11 cellular contexts compared by ENCODE assay signal in genomic region chr3:8529197-8529637, GRCh38. TPM values are rescaled to one million over a fixed set of nuclear protein-coding genes. Genes with fewer than 3 reads are reported as not detected.
A peak's percentile ranks its signal among the peaks of the same experiment; 100 is the strongest.
DNase-seq lines count a peak whose midpoint lies in the region; ATAC-seq, FAIRE-seq and TF ChIP-seq lines count a peak whose summit lies in the region.
"Had no signal": no experiment of that assay in that cellular context is flagged by ENCODE, and none has a peak within 500 bp of the region (broad histone marks: within the 10 kb centered on the region; RNA-seq: fewer than 3 reads in every experiment).

No MANE protein-coding gene starts in this region.

- TF ChIP-seq EP300 in K562 (IDR thresholded peaks at IDR 0.05; ENCODE audit: low read length): no peak

- intact Hi-C loops in K562 (cut with micrococcal nuclease): no loop called here
- intact Hi-C loops in activated CD8-positive, alpha-beta T cell treated with anti-CD3 and anti-CD28 coated beads for 36 hours (cut with micrococcal nuclease): no loop called here

- H3K27ac Mint-ChIP-seq in activated CD8-positive, alpha-beta T cell treated with anti-CD3 and anti-CD28 coated beads for 36 hours: no peak overlapping the region
- H3K27ac Mint-ChIP-seq: natural killer cell treated with Interleukin-12 subunit alpha and Interleukin-12 subunit beta and Interleukin-15 and Interleukin-18, amount 100 ng/mL, for 72 hours had no signal

- H3K4me1 ChIP-seq in K562 (replicated peaks in 1 of 2; ENCODE audit: control insufficient read depth in 2 of 2, insufficient read depth in 2 of 2, low read length in 2 of 2) (no peaks in the 10 kb centered on the region), hepatocyte (ENCODE audit: insufficient read depth) (peaks cover 40% of the 10 kb centered on the region)

- H3K27me3 ChIP-seq in K562 (ENCODE audit: control insufficient read depth in 2 of 2, insufficient read depth in 2 of 2, low read length in 2 of 2): peaks cover 0 to 15% of the 10 kb centered on the region in 2 experiments; a peak in 2 of 5 replicates
- H3K27me3 ChIP-seq in hepatocyte: no peaks in the 10 kb centered on the region

- no peak overlapping the region for H3K9ac ChIP-seq in K562 (ENCODE audit: insufficient read depth in 1 of 2, low read depth in 2 of 2, low read length in 2 of 2)

- FAIRE-seq in K562 (lab: Jason Lieb, UNC) (no peak), D721Med (lab: Jason Lieb, UNC) (no peak)

- H3K9me3 ChIP-seq in K562 (replicated peaks; ENCODE audit: control insufficient read depth, insufficient read depth, low read depth, low read length): no peaks in the 10 kb centered on the region
- H3K9me3 ChIP-seq in hepatocyte (ENCODE audit: low read depth): no peaks in the 10 kb centered on the region

- H2AFZ ChIP-seq in K562 (ENCODE audit: low read depth, low read length) (no peak overlapping the region), hepatocyte (no peak overlapping the region)

- TF ChIP-seq RAD21 in K562 (CRISPR knock-in tag; conservative IDR thresholded peaks at IDR 0.05 in 1 of 2, IDR thresholded peaks at IDR 0.05 in 1 of 2): no peak

- TF ChIP-seq CTCF in K562 (IDR thresholded peaks at IDR 0.05 in 2 of 3, conservative IDR thresholded peaks at IDR 0.05 in 1 of 3; ENCODE audit: insufficient read depth in 2 of 3, low read depth in 1 of 3, low read length in 3 of 3) (no peak), hepatocyte (IDR thresholded peaks at IDR 0.05; ENCODE audit: poor library complexity) (no peak), D721Med (IDR thresholded peaks at IDR 0.05; ENCODE audit: insufficient read depth, missing control alignments) (no peak)
- no peak for TF ChIP-seq CTCF in activated CD8-positive, alpha-beta T cell treated with anti-CD3 and anti-CD28 coated beads for 36 hours (IDR thresholded peaks at IDR 0.05)

- no peaks in the 10 kb centered on the region for H3K9me1 ChIP-seq in K562 (ENCODE audit: control insufficient read depth, insufficient read depth, low read length)

- peak; percentile 39 for DNase-seq in EL
- no peak for DNase-seq in K562 (ENCODE audit: extremely low read depth in 1 of 4, low spot score in 3 of 4)
- peak; percentile 60 for DNase-seq in hepatocyte (ENCODE audit: low spot score)
- peak; percentile 84 for DNase-seq in renal cortical epithelial cell (ENCODE audit: low read depth)
- DNase-seq in NCI-H69 (lab: John Stamatoyannopoulos, UW): no peak
- no peak for DNase-seq in D721Med (ENCODE audit: insufficient read length, low spot score)
- no peak for DNase-seq in activated CD8-positive, alpha-beta T cell treated with anti-CD3 and anti-CD28 coated beads for 36 hours
- DNase-seq: activated T-cell treated with anti-CD3 and anti-CD28 coated beads, Interleukin-2, amount 50 U/mL, for 1 hour; T-helper 1 cell had no signal

- no peaks in the 10 kb centered on the region for H3K9me3 Mint-ChIP-seq in activated CD8-positive, alpha-beta T cell treated with anti-CD3 and anti-CD28 coated beads for 36 hours
- H3K9me3 Mint-ChIP-seq: natural killer cell treated with Interleukin-12 subunit alpha and Interleukin-12 subunit beta and Interleukin-15 and Interleukin-18, amount 100 ng/mL, for 72 hours had no signal

- H3K79me2 ChIP-seq in K562 (ENCODE audit: control insufficient read depth, insufficient read depth, low read length) (no peaks in the 10 kb centered on the region), hepatocyte (peaks cover 21% of the 10 kb centered on the region)

- no peaks in the 10 kb centered on the region for H3K36me3 ChIP-seq in K562 (ENCODE audit: control insufficient read depth, insufficient read depth, low read length)
- no peaks in the 10 kb centered on the region for H3K36me3 ChIP-seq in hepatocyte (replicated peaks; ENCODE audit: insufficient read depth, low read depth)

- H3K4me1 Mint-ChIP-seq in activated CD8-positive, alpha-beta T cell treated with anti-CD3 and anti-CD28 coated beads for 36 hours (ENCODE audit: low read depth): no peaks in the 10 kb centered on the region

- POLR2A ChIA-PET in K562 (lab: Yijun Ruan, JAX): no interaction called here
- POLR2A ChIA-PET in activated CD8-positive, alpha-beta T cell treated with anti-CD3 and anti-CD28 coated beads for 36 hours (lab: Charles Lee): no interaction called here

- no peaks in the 10 kb centered on the region for H3K36me3 Mint-ChIP-seq in activated CD8-positive, alpha-beta T cell treated with anti-CD3 and anti-CD28 coated beads for 36 hours (ENCODE audit: low read depth)
- H3K36me3 Mint-ChIP-seq: natural killer cell treated with Interleukin-12 subunit alpha and Interleukin-12 subunit beta and Interleukin-15 and Interleukin-18, amount 100 ng/mL, for 72 hours had no signal

- no peak overlapping the region for H3K4me3 Mint-ChIP-seq in activated CD8-positive, alpha-beta T cell treated with anti-CD3 and anti-CD28 coated beads for 36 hours
- H3K4me3 Mint-ChIP-seq: natural killer cell treated with Interleukin-12 subunit alpha and Interleukin-12 subunit beta and Interleukin-15 and Interleukin-18, amount 100 ng/mL, for 72 hours had no signal

- no TSS peak for BruUV-seq in K562 (replicated peaks; lab: Mats Ljungman, UMichigan)

- H4K20me1 ChIP-seq in K562 (replicated peaks; ENCODE audit: control insufficient read depth, insufficient read depth, low read length) (no peaks in the 10 kb centered on the region), hepatocyte (ENCODE audit: insufficient read depth, poor library complexity, severe bottlenecking) (no peaks in the 10 kb centered on the region)

- H3K27ac ChIP-seq in K562 (ENCODE audit: extremely low read depth, low read depth, low read length) (no peak overlapping the region), hepatocyte (peak overlapping the region; percentile 35)

- H3K4me2 ChIP-seq in K562 (ENCODE audit: insufficient read depth, low read length) (no peak overlapping the region), hepatocyte (peak overlapping the region; percentile 39)

- in situ Hi-C loops in K562 (cut with MboI): no loop called here

- WGBS in K562 (ENCODE audit: insufficient coverage, low coverage, missing lambda C conversion rate): under 1% methylated on average over 8 of the region's 8 CpGs
- 40% methylated on average over 8 of the region's 8 CpGs for WGBS in hepatocyte (ENCODE audit: low lambda C conversion rate, missing lambda C conversion rate)

- H3K4me3 ChIP-seq in K562 (no peak overlapping the region), hepatocyte (no peak overlapping the region)

- peaks cover 5% of the 10 kb centered on the region for H3K27me3 Mint-ChIP-seq in activated CD8-positive, alpha-beta T cell treated with anti-CD3 and anti-CD28 coated beads for 36 hours

- CTCF ChIA-PET in K562 (lab: Yijun Ruan, JAX; ENCODE audit: low intra/inter-chr PET ratio): no interaction called here
- CTCF ChIA-PET in activated CD8-positive, alpha-beta T cell treated with anti-CD3 and anti-CD28 coated beads for 36 hours (lab: Charles Lee): no interaction called here

- TF ChIP-seq POLR2A in K562 (conservative IDR thresholded peaks at IDR 0.05): no peak

- H3K9me2 ChIP-seq in hepatocyte (replicated peaks; ENCODE audit: insufficient read depth): no peaks in the 10 kb centered on the region

- ATAC-seq in K562 (no peak), HG02763 (IDR thresholded peaks at IDR 0.05; ENCODE audit: unreplicated experiment) (no peak)
- no peak for ATAC-seq in activated CD8-positive, alpha-beta T cell treated with anti-CD3 and anti-CD28 coated beads for 36 hours
- ATAC-seq: natural killer cell treated with Interleukin-12 subunit alpha and Interleukin-12 subunit beta and Interleukin-15 and Interleukin-18, amount 100 ng/mL, for 72 hours had no signal

TF ChIP-seq in K562, 482 proteins besides CTCF, POLR2A, EP300 and RAD21:
- peak; percentile 76 for TF ChIP-seq RFX1 (IDR thresholded peaks at IDR 0.05)
- no peak for TF ChIP-seq CBFA2T2 (conservative IDR thresholded peaks at IDR 0.05)
- no peak for TF ChIP-seq MAX (CRISPR knock-in tag; IDR thresholded peaks at IDR 0.05)
- no peak for TF ChIP-seq NFATC3 (IDR thresholded peaks at IDR 0.05)
TF ChIP-seq in K562: peak in this region for 1.

RNA-seq across cellular contexts. Expression of gene LMCD1, which starts 27.6 kb away (rescaled TPM):
- total RNA-seq in K562 (2011; cell fraction: chromatin; rRNA removed; ENCODE audit: low replicate concordance): not detected in 2 replicates
- total RNA-seq in K562 (2011; cell fraction: nucleolus; rRNA removed): not detected in 2 replicates
- total RNA-seq in K562 (2011; cell fraction: nucleoplasm; rRNA removed): not detected in 2 replicates
- total RNA-seq in K562 (2014; rRNA removed) (not detected in 2 replicates), K562 (2014; rRNA removed; fragmentation: Illumina TruSeq; extraction: Trizol) (not detected in 2 replicates), K562 (2015; rRNA removed; fragmentation: Illumina TruSeq; extraction: Trizol) (not detected in 2 replicates), K562 (2021) (not detected in 2 replicates), hepatocyte (185 and 195 TPM in 2 replicates), renal cortical epithelial cell (119 and 499 TPM in 2 replicates)
- polyA plus RNA-seq in K562 (2011; rRNA removed) (not detected in 2 replicates), K562 (2014; fragmentation: Illumina TruSeq; extraction: Trizol) (not detected in 2 replicates), K562 (2014; fragmentation: Nextera tagmentation; extraction: Ambion mirVana) (not detected), K562 (2014; rRNA removed) (0.60 TPM in 1 of 2 replicates, not detected in the other), hepatocyte (325 and 347 TPM in 2 replicates)
- not detected in 2 replicates for polyA plus RNA-seq in K562 (2011; cell fraction: cytosol; rRNA removed)
- not detected in 2 replicates for polyA plus RNA-seq in K562 (2011; cell fraction: nucleus; rRNA removed)
- polyA plus RNA-seq in K562 (2012): 0.01 and 0.15 TPM in 2 replicates
- polyA minus RNA-seq in K562 (2011; rRNA and poly(A)+ RNA removed): not detected in 2 replicates
- polyA minus RNA-seq in K562 (2011; cell fraction: cytosol; rRNA and poly(A)+ RNA removed): not detected in 2 replicates
- not detected in 2 replicates for polyA minus RNA-seq in K562 (2011; cell fraction: nucleus; rRNA and poly(A)+ RNA removed)
- 1 to 10 TPM; 2.1 to 2.2 TPM for total RNA-seq in activated CD8-positive, alpha-beta T cell treated with anti-CD3 and anti-CD28 coated beads for 36 hours

Comparison
In these comparisons a context has a peak if more than half of its experiments do, and no peak if none do; other contexts are left out.
1. DNase-seq: peak in EL (single experiment), hepatocyte (single experiment) and renal cortical epithelial cell (single experiment); none in K562 (0 of 4), NCI-H69 (single experiment), D721Med (single experiment) and activated CD8-positive, alpha-beta T cell treated with anti-CD3 and anti-CD28 coated beads for 36 hours (single experiment).
2. RNA of gene LMCD1, which starts 27.6 kb away (total RNA-seq): 185 to 195 TPM in hepatocyte and 119 to 499 TPM in renal cortical epithelial cell; 2.1 to 2.2 TPM in activated CD8-positive, alpha-beta T cell treated with anti-CD3 and anti-CD28 coated beads for 36 hours and not detected in K562; every median in the first group is over 10 times any median in the second.